1 cellular context compared by ENCODE assay signal in the genomic region with DNA sequence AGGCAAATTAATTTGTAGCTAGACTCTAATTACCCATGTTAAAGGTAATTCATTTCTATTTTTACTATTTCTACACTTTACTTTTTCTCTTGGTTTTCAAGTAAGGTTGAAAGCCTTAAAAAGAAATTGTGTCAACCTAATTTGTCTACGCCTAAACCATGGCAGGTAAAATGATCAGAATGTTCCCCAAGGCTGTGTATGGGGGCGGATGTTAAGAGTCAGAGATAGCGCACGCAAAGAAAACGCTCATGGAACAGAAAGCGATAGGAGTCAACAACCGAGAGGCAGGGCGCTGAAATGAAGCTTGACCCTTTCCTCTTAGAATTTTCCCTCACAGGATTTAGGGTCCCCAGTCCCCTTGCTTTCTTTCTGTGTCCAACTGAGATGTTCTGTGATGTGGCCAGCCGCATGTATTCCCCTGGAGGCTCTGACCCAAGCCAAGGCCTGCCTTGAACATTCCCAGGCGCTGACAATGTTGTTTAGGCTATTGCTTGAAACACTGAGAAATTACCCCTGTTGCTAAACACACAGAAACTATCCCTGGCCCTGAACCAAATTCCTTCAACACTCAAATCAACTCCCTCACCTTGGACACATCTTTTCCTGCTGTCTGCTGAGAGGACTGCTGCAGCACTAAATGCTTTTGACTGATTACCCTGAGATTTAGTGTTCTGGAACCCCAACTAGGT.
TF ChIP-seq lines count a peak whose summit lies in the region.

No MANE protein-coding gene starts in this region.

TF ChIP-seq in HepG2, 621 proteins besides CTCF, POLR2A, EP300 and RAD21:
- TF ChIP-seq ZNF777 (CRISPR knock-in tag; IDR thresholded peaks at IDR 0.05) (0 out of 2 replicates have a peak, but pooled peaks have one; percentile 23), POLR2AphosphoS2 (IDR thresholded peaks at IDR 0.05; ENCODE audit: low read depth, low read length) (peak; percentile 55; the same call in 1 of the 2 replicates), ZNF275 (CRISPR knock-in tag; IDR thresholded peaks at IDR 0.05; ENCODE audit: borderline replicate concordance) (no peak), RBM22 (optimal IDR thresholded peaks at IDR 0.05; ENCODE audit: low read length) (peak; percentile 88)
